ENCODE assay signal across 15 cellular contexts in the genomic region with DNA sequence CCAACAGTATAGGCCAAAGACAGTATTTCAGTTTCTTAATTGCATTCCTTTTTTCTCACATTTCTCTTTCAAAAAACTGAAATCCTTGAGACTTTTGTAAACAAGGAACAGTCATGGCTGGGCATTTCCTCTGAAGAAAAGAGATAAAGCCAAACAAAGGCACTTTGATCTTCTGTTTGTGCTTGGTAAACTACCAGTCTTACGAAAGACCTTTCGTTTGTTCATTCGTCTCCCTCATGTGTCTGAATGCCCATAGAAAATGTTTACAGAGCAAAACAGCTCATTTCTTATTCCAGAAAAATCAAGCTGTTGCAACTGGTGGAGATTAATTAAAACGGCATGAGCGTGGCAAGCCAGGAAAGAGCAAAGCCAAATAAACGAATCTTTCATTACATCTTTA.
DNase-seq lines count a peak whose midpoint lies in the region; ATAC-seq and TF ChIP-seq lines count a peak whose summit lies in the region.
"Had no signal": no experiment of that assay in that cellular context is flagged by ENCODE, and none has a peak within 500 bp of the region (broad histone marks: within the 10 kb centered on the region; RNA-seq: fewer than 3 reads in every experiment).

No MANE protein-coding gene starts in this region.

- no peaks in the 10 kb centered on the region for H3K36me3 ChIP-seq in endodermal cell (ENCODE audit: control insufficient read depth, insufficient read depth, low read length)
- H3K36me3 ChIP-seq in mesodermal cell (ENCODE audit: control insufficient read depth, insufficient read depth, low read length) = no peaks in the 10 kb centered on the region
- H3K36me3 ChIP-seq: tibial nerve had no signal

- H3K4me3 ChIP-seq in endodermal cell (ENCODE audit: low read length) = no peak overlapping the region
- H3K4me3 ChIP-seq in mesodermal cell (ENCODE audit: extremely low read depth, insufficient read depth, low read length, poor library complexity, severe bottlenecking) = no peak overlapping the region
- H3K4me3 ChIP-seq: tibial nerve had no signal

- H3K27me3 ChIP-seq in endodermal cell (ENCODE audit: control insufficient read depth, insufficient read depth, low read length, poor library complexity, severe bottlenecking) = no peaks in the 10 kb centered on the region
- H3K27me3 ChIP-seq: tibial nerve had no signal

- H3K9me3 ChIP-seq in endodermal cell (ENCODE audit: control insufficient read depth, low read length) = no peaks in the 10 kb centered on the region
- no peaks in the 10 kb centered on the region for H3K9me3 ChIP-seq in mesodermal cell (ENCODE audit: control insufficient read depth, low read length)
- H3K9me3 ChIP-seq: tibial nerve had no signal

- H3K36me3 Mint-ChIP-seq in endodermal cell (ENCODE audit: low read depth) = no peaks in the 10 kb centered on the region

- no peaks in the 10 kb centered on the region for H3K27me3 Mint-ChIP-seq in endodermal cell (ENCODE audit: insufficient read depth)
- H3K27me3 Mint-ChIP-seq: activated CD4-positive, alpha-beta T cell treated with anti-CD3 and anti-CD28 coated beads, Interleukin-2, amount 10 ng/mL, durations not matched to agents 24 days and 14 days had no signal

- H3K9ac ChIP-seq in endodermal cell (ENCODE audit: extremely low read depth, low read length, poor library complexity, severe bottlenecking) = no peak overlapping the region

- WGBS in endodermal cell (ENCODE audit: insufficient coverage in 1 of 2, insufficient read length in 1 of 2), 2 experiments = 40 to 61% methylated on average over 1 to 5 of the region's 6 CpGs
- 30% methylated on average over 3 of the region's 6 CpGs; no CpG with 5 or more reads in 1 of the 2 experiments for WGBS in mesodermal cell (ENCODE audit: insufficient coverage in 2 of 2), 2 experiments

- no peak overlapping the region for H3K4me3 Mint-ChIP-seq in endodermal cell
- H3K4me3 Mint-ChIP-seq: activated CD4-positive, alpha-beta T cell treated with anti-CD3 and anti-CD28 coated beads, Interleukin-2, amount 10 ng/mL, durations not matched to agents 24 days and 14 days had no signal

- ATAC-seq in GM18873 (IDR thresholded peaks at IDR 0.05; ENCODE audit: low FRiP score, unreplicated experiment) = no peak
- no peak for ATAC-seq in HG03439 (IDR thresholded peaks at IDR 0.05; ENCODE audit: unreplicated experiment)

- TF ChIP-seq CTCF in endodermal cell (conservative IDR thresholded peaks at IDR 0.05) = no peak

- peak; percentile 35 for DNase-seq in A172 (ENCODE audit: low spot score)
- DNase-seq in LHCN-M2 (ENCODE audit: low read depth) = peak; percentile 50
- no peak for DNase-seq in endodermal cell
- DNase-seq in NCI-H524 treated with DMSO at 0.1 percent for 48 hours (lab: John Stamatoyannopoulos, UW) = no peak
- no peak for DNase-seq in HuH-7 (ENCODE audit: low spot score)
- DNase-seq: activated CD4-positive, alpha-beta T cell treated with anti-CD3 and anti-CD28 coated beads, Interleukin-2, amount 10 ng/mL, durations not matched to agents 24 days and 14 days; anterior cingulate cortex; DMS 273 treated with DMSO at 0.1 percent for 48 hours; MV-4-11; NCI-H345 had no signal

- H3K27ac ChIP-seq in endodermal cell (ENCODE audit: low read depth, low read length) (no peak overlapping the region), mesodermal cell (ENCODE audit: low read depth, low read length, severe bottlenecking) (peak overlapping the region; percentile 80)
- H3K27ac ChIP-seq: HL-60 had no signal

- peak overlapping the region; percentile 3 for H3K27ac Mint-ChIP-seq in endodermal cell
- H3K27ac Mint-ChIP-seq: activated CD4-positive, alpha-beta T cell treated with anti-CD3 and anti-CD28 coated beads, Interleukin-2, amount 10 ng/mL, durations not matched to agents 24 days and 14 days had no signal

- H3K9me3 Mint-ChIP-seq in endodermal cell = no peaks in the 10 kb centered on the region
- H3K9me3 Mint-ChIP-seq: activated CD4-positive, alpha-beta T cell treated with anti-CD3 and anti-CD28 coated beads, Interleukin-2, amount 10 ng/mL, durations not matched to agents 24 days and 14 days had no signal

- H3K4me1 ChIP-seq in endodermal cell (ENCODE audit: control insufficient read depth, insufficient read depth, low read length) (peaks cover 7% of the 10 kb centered on the region), mesodermal cell (ENCODE audit: control insufficient read depth, insufficient read depth, low read length, poor library complexity, severe bottlenecking) (peaks cover 21% of the 10 kb centered on the region)

- H3K4me1 Mint-ChIP-seq in endodermal cell = peaks cover 32% of the 10 kb centered on the region
- H3K4me1 Mint-ChIP-seq: activated CD4-positive, alpha-beta T cell treated with anti-CD3 and anti-CD28 coated beads, Interleukin-2, amount 10 ng/mL, durations not matched to agents 24 days and 14 days had no signal

Comparison
In these comparisons a context has a peak if more than half of its experiments do, and no peak if none do; other contexts are left out.
1. DNase-seq: peak in A172 (single experiment) and LHCN-M2 (single experiment); none in endodermal cell (single experiment), NCI-H524 treated with DMSO at 0.1 percent for 48 hours (single experiment) and HuH-7 (single experiment).